In the genomic region with DNA sequence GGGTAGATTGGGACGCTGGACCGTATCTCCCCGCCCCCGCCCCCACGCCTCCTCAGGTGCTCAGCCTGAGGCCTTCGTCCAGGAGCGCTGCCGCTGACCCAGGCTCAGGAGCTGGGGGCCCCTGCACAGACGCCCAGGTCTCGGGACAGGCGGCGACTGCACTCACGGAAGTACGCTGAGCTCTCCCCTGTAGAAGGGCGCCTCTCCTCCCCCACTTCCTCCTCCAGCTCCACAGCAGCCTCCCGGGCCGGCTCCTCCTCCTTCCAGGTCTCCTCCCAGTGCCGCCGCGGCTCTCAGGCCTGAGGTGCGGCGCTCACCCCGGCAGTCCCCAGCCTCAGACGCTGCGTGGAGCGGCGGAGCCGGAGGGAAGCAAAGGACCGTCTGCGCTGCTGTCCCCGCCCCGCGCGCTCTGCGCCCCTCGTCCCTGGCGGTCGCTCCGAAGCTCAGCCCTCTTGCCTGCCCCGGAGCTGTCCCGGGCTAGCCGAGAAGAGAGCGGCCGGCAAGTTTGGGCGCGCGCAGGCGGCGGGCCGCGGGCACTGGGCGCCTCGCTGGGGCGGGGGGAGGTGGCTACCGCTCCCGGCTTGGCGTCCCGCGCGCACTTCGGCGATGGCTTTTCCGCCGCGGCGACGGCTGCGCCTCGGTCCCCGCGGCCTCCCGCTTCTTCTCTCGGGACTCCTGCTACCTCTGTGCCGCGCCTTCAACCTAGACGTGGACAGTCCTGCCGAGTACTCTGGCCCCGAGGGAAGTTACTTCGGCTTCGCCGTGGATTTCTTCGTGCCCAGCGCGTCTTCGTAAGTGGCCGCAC, we compare ENCODE assay signal across 8 cellular contexts.
DNase-seq lines count a peak whose midpoint lies in the region; ATAC-seq and TF ChIP-seq lines count a peak whose summit lies in the region.

A gene (plus strand): TSS at position 324 of the 805 bp plus-strand sequence. CDS start 283 bp downstream, at position 607.

- peak; percentile 49 for DNase-seq in AG09309 (ENCODE audit: low read depth)
- peak; percentile 91 for DNase-seq in NCI-H226
- DNase-seq in activated CD4-positive, alpha-beta T cell treated with anti-CD3 and anti-CD28 coated beads for 24 hours (ENCODE audit: low read depth in 2 of 2) = peak; percentile 78 to 79
- DNase-seq in choroid plexus epithelial cell (ENCODE audit: low read depth) = peak; percentile 94
- DNase-seq in kidney glomerular epithelial cell (lab: John Stamatoyannopoulos, UW) = peak; percentile 81
- peak; percentile 80 to 82 for DNase-seq in stimulated activated CD4-positive, alpha-beta T cell treated with anti-CD3 and anti-CD28 coated beads, Interleukin-15, amount 100 ng/mL, for 48 hours (ENCODE audit: low read depth in 2 of 2)

- TF ChIP-seq CTCF in AG09309 (IDR thresholded peaks at IDR 0.05; ENCODE audit: control insufficient read depth, insufficient read depth, low read depth, low read length, missing control alignments) (no peak), choroid plexus epithelial cell (conservative IDR thresholded peaks at IDR 0.05; ENCODE audit: low read depth, low read length) (no peak)

- ATAC-seq in GM18870 (IDR thresholded peaks at IDR 0.05; ENCODE audit: unreplicated experiment) (peak; percentile 93), HG03108 (IDR thresholded peaks at IDR 0.05; ENCODE audit: unreplicated experiment) (peak; percentile 98)

- peak within 1 kb of the TSS; percentile 84 for H3K4me3 ChIP-seq in AG09309 (ENCODE audit: control insufficient read depth, low read depth, low read length)
- peak within 1 kb of the TSS; percentile 91 for H3K4me3 ChIP-seq in choroid plexus epithelial cell (ENCODE audit: low read depth, low read length)

Comparison
In these comparisons a context has a peak if more than half of its experiments do, and no peak if none do; other contexts are left out.
1. Peak in every context shown above with its lines: DNase-seq, ATAC-seq and H3K4me3 ChIP-seq.